In genomic region chr6:16625319-16626240, GRCh38 we compare ENCODE assay signal across 17 cellular contexts.
DNase-seq lines count a peak whose midpoint lies in the region; ATAC-seq and TF ChIP-seq lines count a peak whose summit lies in the region.
"Had no signal": no experiment of that assay in that cellular context is flagged by ENCODE, and none has a peak within 500 bp of the region (broad histone marks: within the 10 kb centered on the region; RNA-seq: fewer than 3 reads in every experiment).

No MANE protein-coding gene starts in this region.

- peak; percentile 15 for DNase-seq in AG20443 (ENCODE audit: low spot score)
- peak; percentile 42 for DNase-seq in LHCN-M2 (ENCODE audit: low read depth)
- DNase-seq in PC-3 = peak; percentile 52
- peak; percentile 60 for DNase-seq in hepatic stellate cell (ENCODE audit: low spot score)
- no peak for DNase-seq in activated CD4-positive, alpha-beta T cell treated with anti-CD3 and anti-CD28 coated beads for 36 hours
- DNase-seq: activated naive CD4-positive, alpha-beta T cell treated with anti-CD3 and anti-CD28 coated beads for 36 hours; DMS79 treated with DMSO at 0.1 percent for 48 hours; kidney; mucosa of descending colon; NCI-H187 had no signal

- CTCF ChIA-PET in PC-3 (lab: Charles Lee) = no interaction called here
- CTCF ChIA-PET in activated CD4-positive, alpha-beta T cell treated with anti-CD3 and anti-CD28 coated beads for 36 hours (lab: Charles Lee) = interaction anchor here (0.6 to 1.0 kb wide), 3 partner anchors 8 to 136 kb away, joined by 3 read pairs; no protein-coding TSS in a partner anchor

- H3K4me3 ChIP-seq in PC-3 (ENCODE audit: low read length) = no peak overlapping the region
- H3K4me3 ChIP-seq: GM12878, mucosa of descending colon, prostate gland had no signal

- no peak overlapping the region for H3K27ac ChIP-seq in PC-3 (ENCODE audit: low read length)
- H3K27ac ChIP-seq: prostate gland, VCaP had no signal

- peaks cover 32% of the 10 kb centered on the region for H3K4me1 ChIP-seq in PC-3 (ENCODE audit: insufficient read depth, low read length)
- H3K4me1 ChIP-seq: prostate gland had no signal

- H3K9me3 ChIP-seq in PC-3 (ENCODE audit: low read length) = no peaks in the 10 kb centered on the region
- H3K9me3 ChIP-seq: mucosa of descending colon, prostate gland had no signal

- H3K36me3 ChIP-seq in PC-3 (ENCODE audit: low read depth, low read length) = no peaks in the 10 kb centered on the region
- H3K36me3 ChIP-seq: prostate gland had no signal

- peaks cover 4% of the 10 kb centered on the region for H3K36me3 Mint-ChIP-seq in activated CD4-positive, alpha-beta T cell treated with anti-CD3 and anti-CD28 coated beads for 36 hours (ENCODE audit: low read depth)

- no peak overlapping the region for H3K9ac ChIP-seq in PC-3 (ENCODE audit: low read length)

- intact Hi-C loops in PC-3 (cut with micrococcal nuclease) = no loop called here
- intact Hi-C loops in activated CD4-positive, alpha-beta T cell treated with anti-CD3 and anti-CD28 coated beads for 36 hours (cut with DNase I, micrococcal nuclease) = no loop called here

- no peak overlapping the region for H3K4me3 Mint-ChIP-seq in activated CD4-positive, alpha-beta T cell treated with anti-CD3 and anti-CD28 coated beads for 36 hours
- H3K4me3 Mint-ChIP-seq: activated naive CD4-positive, alpha-beta T cell treated with anti-CD3 and anti-CD28 coated beads for 36 hours; B cell had no signal

- no TSS peak for BruUV-seq in PC-3 (replicated peaks; lab: Mats Ljungman, UMichigan)

- H3K27me3 Mint-ChIP-seq in activated CD4-positive, alpha-beta T cell treated with anti-CD3 and anti-CD28 coated beads for 36 hours = no peaks in the 10 kb centered on the region
- H3K27me3 Mint-ChIP-seq: B cell had no signal

- H2AFZ ChIP-seq in PC-3 (ENCODE audit: low read length) = no peak overlapping the region

- H3K9me3 Mint-ChIP-seq in activated CD4-positive, alpha-beta T cell treated with anti-CD3 and anti-CD28 coated beads for 36 hours (ENCODE audit: low read depth) = peaks cover 3% of the 10 kb centered on the region

- H3K4me1 Mint-ChIP-seq in activated CD4-positive, alpha-beta T cell treated with anti-CD3 and anti-CD28 coated beads for 36 hours = peaks cover 19% of the 10 kb centered on the region

- no peak overlapping the region for H3K4me2 ChIP-seq in PC-3 (ENCODE audit: low read length)

- POLR2A ChIA-PET in PC-3 (lab: Charles Lee; ENCODE audit: unreplicated experiment) = no interaction called here
- POLR2A ChIA-PET in activated CD4-positive, alpha-beta T cell treated with anti-CD3 and anti-CD28 coated beads for 36 hours (lab: Charles Lee) = no interaction called here

- TF ChIP-seq CTCF in PC-3 (conservative IDR thresholded peaks at IDR 0.05; ENCODE audit: low read depth, low read length) = no peak

- no peak overlapping the region for H3K27ac Mint-ChIP-seq in activated CD4-positive, alpha-beta T cell treated with anti-CD3 and anti-CD28 coated beads for 36 hours
- H3K27ac Mint-ChIP-seq: activated naive CD4-positive, alpha-beta T cell treated with anti-CD3 and anti-CD28 coated beads for 36 hours; B cell had no signal

- ATAC-seq in PC-3 (peak; percentile 37; the same call in 1 of the 2 replicates), HG03196 (IDR thresholded peaks at IDR 0.05; ENCODE audit: unreplicated experiment) (no peak), GM19463 (IDR thresholded peaks at IDR 0.05; ENCODE audit: unreplicated experiment) (no peak), GM21360 (IDR thresholded peaks at IDR 0.05; ENCODE audit: unreplicated experiment) (no peak)
- no peak for ATAC-seq in activated CD4-positive, alpha-beta T cell treated with anti-CD3 and anti-CD28 coated beads for 36 hours
- ATAC-seq: GM12878, mucosa of descending colon had no signal

- H3F3A ChIP-seq in PC-3 (ENCODE audit: low read length, unreplicated experiment) = no peaks in the 10 kb centered on the region

- H3K79me2 ChIP-seq in PC-3 (ENCODE audit: low read length) = no peaks in the 10 kb centered on the region

- no peaks in the 10 kb centered on the region for H3K9me2 ChIP-seq in PC-3 (replicated peaks; ENCODE audit: low read length)

- no peaks in the 10 kb centered on the region for H3K27me3 ChIP-seq in PC-3 (ENCODE audit: low read length)

- no peaks in the 10 kb centered on the region for H4K20me1 ChIP-seq in PC-3 (ENCODE audit: low read length)
